In genomic region chr2:151991010-151991409, GRCh38 we compare ENCODE assay signal across 34 cellular contexts.
"Had no signal": no experiment of that assay in that cellular context is flagged by ENCODE, and none has a peak within 500 bp of the region (broad histone marks: within the 10 kb centered on the region; RNA-seq: fewer than 3 reads in every experiment).

No MANE protein-coding gene starts in this region.

- FAIRE-seq: astrocyte, bronchial epithelial cell had no signal

- ATAC-seq: activated naive CD4-positive, alpha-beta T cell treated with anti-CD3 and anti-CD28 coated beads, Interleukin-2, amount 50 U/mL, for 72 hours; activated naive CD8-positive, alpha-beta T cell treated with anti-CD3 and anti-CD28 coated beads, Interleukin-2, amount 50 U/mL, for 24 hours; activated T-cell treated with anti-CD3 and anti-CD28 coated beads, Interleukin-2, amount 50 U/mL, for 4 hours; activated T-cell treated with anti-CD3 and anti-CD28 coated beads, Interleukin-2, amount 50 U/mL, for 72 hours; activated T-helper 17 cell treated with anti-CD3 and anti-CD28 coated beads, Interleukin-2, amount 50 U/mL, for 72 hours; body of pancreas had no signal

- H3K4me1 ChIP-seq: breast epithelium had no signal

- H3K9me3 ChIP-seq: adrenal gland, ascending aorta, body of pancreas, breast epithelium had no signal

- H3K4me3 ChIP-seq: adrenal gland, ascending aorta, body of pancreas, breast epithelium, cardiac muscle cell had no signal

- H3K27ac ChIP-seq: adrenal gland, ascending aorta, body of pancreas, brain microvascular endothelial cell, breast epithelium, cardiac muscle cell had no signal

- H3K36me3 ChIP-seq: adrenal gland, ascending aorta, brain microvascular endothelial cell, breast epithelium, cardiac muscle cell had no signal

- H3K27me3 ChIP-seq: adrenal gland, ascending aorta, body of pancreas, brain microvascular endothelial cell, breast epithelium, cardiac muscle cell had no signal

- DNase-seq: activated effector memory CD4-positive, alpha-beta T cell treated with anti-CD3 and anti-CD28 coated beads, Interleukin-2, amount 50 U/mL, for 16 hours; activated effector memory CD4-positive, alpha-beta T cell treated with Interleukin-2 at 50 U/mL for 16 hours; activated gamma-delta T cell; activated gamma-delta T cell treated with Interleukin-2 at 50 U/mL for 16 hours; activated naive CD4-positive, alpha-beta T cell; activated naive CD4-positive, alpha-beta T cell treated with anti-CD3 and anti-CD28 coated beads for 36 hours; activated naive CD4-positive, alpha-beta T cell treated with anti-CD3 and anti-CD28 coated beads, Interleukin-2, amount 10 ng/mL, durations not matched to agents 7 days and 5 days; activated naive CD4-positive, alpha-beta T cell treated with anti-CD3 and anti-CD28 coated beads, Interleukin-2, amount 50 U/mL, for 16 hours; activated naive CD4-positive, alpha-beta T cell treated with Interleukin-2 at 50 U/mL for 16 hours; activated naive CD8-positive, alpha-beta T cell treated with anti-CD3 and anti-CD28 coated beads for 36 hours; activated naive CD8-positive, alpha-beta T cell treated with anti-CD3 and anti-CD28 coated beads, Interleukin-2, amount 10 ng/mL, durations not matched to agents 7 days and 5 days; activated naive CD8-positive, alpha-beta T cell treated with anti-CD3 and anti-CD28 coated beads, Interleukin-2, amount 50 U/mL, for 24 hours; activated T-cell treated with anti-CD3 and anti-CD28 coated beads, Interleukin-2, amount 50 U/mL, for 1 hour; activated T-cell treated with anti-CD3 and anti-CD28 coated beads, Interleukin-2, amount 50 U/mL, for 24 hours; activated T-cell treated with anti-CD3 and anti-CD28 coated beads, Interleukin-2, amount 50 U/mL, for 4 hours; activated T-cell treated with anti-CD3 and anti-CD28 coated beads, Interleukin-2, amount 50 U/mL, for 48 hours; activated T-cell treated with anti-CD3 and anti-CD28 coated beads, Interleukin-2, amount 50 U/mL, for 72 hours; adrenal gland; amniotic stem cell; amygdala; anterior cingulate cortex; aorta; body of pancreas; brain microvascular endothelial cell; caudate nucleus; central memory CD4-positive, alpha-beta T cell; cerebellar nuclear complex had no signal
